ENCODE assay signal across 1 cellular context in the genomic region with DNA sequence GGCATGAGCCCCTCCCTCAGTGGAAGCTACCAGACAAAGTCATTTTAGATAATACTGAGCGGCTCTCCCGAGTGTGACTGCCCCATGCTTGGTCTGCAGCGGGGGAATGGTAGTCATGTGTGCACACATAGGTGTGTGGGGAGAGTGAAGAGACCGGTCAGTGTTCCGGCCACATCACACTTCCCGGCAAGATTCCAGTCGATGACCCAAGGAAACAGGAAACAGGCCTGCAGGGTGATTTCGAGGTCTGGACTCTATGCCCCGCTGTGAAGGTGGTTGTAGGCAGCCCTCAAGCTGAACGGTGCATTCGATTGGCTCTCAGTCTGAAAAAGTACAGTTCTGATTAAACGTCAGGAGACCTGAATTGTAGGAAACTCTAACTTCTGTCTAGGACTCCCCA.
TF ChIP-seq lines count a peak whose summit lies in the region.

No MANE protein-coding gene starts in this region.

TF ChIP-seq in IMR-90, 13 proteins besides CTCF, POLR2A, EP300 and RAD21 (continued from another document):
- TF ChIP-seq RCOR1 (IDR thresholded peaks at IDR 0.05; ENCODE audit: insufficient replicate concordance, low read length) (no peak), MAZ (IDR thresholded peaks at IDR 0.05; ENCODE audit: borderline replicate concordance, low read depth, low read length) (no peak), MAFK (IDR thresholded peaks at IDR 0.05; ENCODE audit: low read depth, low read length) (no peak), SMC3 (IDR thresholded peaks at IDR 0.05; ENCODE audit: low read depth, low read length) (no peak), CEBPB (IDR thresholded peaks at IDR 0.05; ENCODE audit: low read depth, low read length) (no peak), FOS (IDR thresholded peaks at IDR 0.05; ENCODE audit: low read depth, low read length) (no peak), RFX5 (IDR thresholded peaks at IDR 0.05; ENCODE audit: low read depth, low read length) (no peak), ELK1 (IDR thresholded peaks at IDR 0.05; ENCODE audit: borderline replicate concordance, low read depth, low read length) (no peak), NFE2L2 (IDR thresholded peaks at IDR 0.05; ENCODE audit: low read depth, low read length) (no peak)
